Comparison of ENCODE assay signal across 27 cellular contexts in genomic region chr7:132245539-132245938, GRCh38.
"Had no signal": no experiment of that assay in that cellular context is flagged by ENCODE, and none has a peak within 500 bp of the region (broad histone marks: within the 10 kb centered on the region; RNA-seq: fewer than 3 reads in every experiment).

No MANE protein-coding gene starts in this region.

- H3K36me3 ChIP-seq: stomach, suprapubic skin, thoracic aorta, thyroid gland, tibial artery, tibial nerve, transverse colon, upper lobe of left lung, upper lobe of right lung, uterus, vagina had no signal

- H3K4me3 ChIP-seq: stomach, suprapubic skin, testis, thoracic aorta, thyroid gland, tibial artery, tibial nerve, transverse colon, upper lobe of left lung, upper lobe of right lung, uterus, vagina had no signal

- DNase-seq: stimulated activated CD4-positive, alpha-beta T cell treated with anti-CD3 and anti-CD28 coated beads, Interleukin-2, amount 100 ng/mL, for 48 hours; stimulated activated CD4-positive, alpha-beta T cell treated with anti-CD3 and anti-CD28 coated beads, Interleukin-4, amount 100 ng/mL, for 1 hour; stimulated activated CD4-positive, alpha-beta T cell treated with anti-CD3 and anti-CD28 coated beads, Interleukin-4, amount 100 ng/mL, for 24 hours; stimulated activated CD4-positive, alpha-beta T cell treated with anti-CD3 and anti-CD28 coated beads, Interleukin-4, amount 100 ng/mL, for 4 hours; stimulated activated CD8-positive, alpha-beta memory T cell treated with anti-CD3 and anti-CD28 coated beads, Interleukin-4, amount 100 ng/mL, for 48 hours; stimulated activated naive B cell treated with anti-CD40 and anti-IgM and Interleukin-4, amounts not matched to agents 10 μg/mL and 1 μg/mL and 100 μg/mL, for 72 hours; stimulated activated naive CD4-positive, alpha-beta T cell; stimulated activated naive CD4-positive, alpha-beta T cell treated with Interleukin-2 at 50 U/mL for 16 hours; stimulated activated naive CD8-positive, alpha-beta T cell treated with anti-CD3 and anti-CD28 coated beads, Interleukin-15, amount 100 ng/mL, for 72 hours; stimulated activated naive CD8-positive, alpha-beta T cell treated with anti-CD3 and anti-CD28 coated beads, Interleukin-15, Interleukin-2, amounts not matched to agents 100 U/mL and 50 U/mL, for 24 hours; stomach; substantia nigra; testis; thyroid gland; tibial artery; transverse colon; trophoblast cell; upper lobe of left lung; upper lobe of right lung; uterus had no signal

- H3K27me3 ChIP-seq: stomach, suprapubic skin, testis, thyroid gland, tibial artery, transverse colon, upper lobe of left lung, upper lobe of right lung, uterus, vagina had no signal

- FAIRE-seq: urothelium cell line had no signal

- ATAC-seq: stimulated activated effector memory CD8-positive, alpha-beta T cell treated with anti-CD3 and anti-CD28 coated beads, Interleukin-12 subunit alpha, Interleukin-12 subunit beta, amount 100 ng/mL, for 72 hours; stimulated activated memory B cell treated with anti-CD40 and anti-IgM and Interleukin-4, amounts not matched to agents 10 μg/mL and 1 μg/mL and 100 μg/mL, for 72 hours; stimulated activated naive B cell treated with anti-CD40 and anti-IgM and Interleukin-4, amounts not matched to agents 10 μg/mL and 1 μg/mL and 100 μg/mL, for 72 hours; stimulated activated naive CD8-positive, alpha-beta T cell treated with anti-CD3 and anti-CD28 coated beads, Interleukin-15, amount 100 ng/mL, for 72 hours; stimulated activated naive CD8-positive, alpha-beta T cell treated with anti-CD3 and anti-CD28 coated beads, Interleukin-15, Interleukin-2, amounts not matched to agents 100 U/mL and 50 U/mL, for 24 hours; upper lobe of right lung had no signal

- H3K9me3 ChIP-seq: suprapubic skin, testis, thoracic aorta, thyroid gland, tibial artery, transverse colon, upper lobe of left lung, upper lobe of right lung, uterus, vagina had no signal

- H3K4me1 ChIP-seq: upper lobe of right lung, uterus had no signal

- H3K27ac ChIP-seq: stomach, suprapubic skin, testis, thoracic aorta, thyroid gland, tibial artery, tibial nerve, transverse colon, upper lobe of left lung, upper lobe of right lung, uterus, vagina had no signal
